ENCODE assay signal across 20 cellular contexts in genomic region chr3:126490619-126491018, GRCh38. TPM values are rescaled to one million over a fixed set of nuclear protein-coding genes. Genes with fewer than 3 reads are reported as not detected.
DNase-seq lines count a peak whose midpoint lies in the region; ATAC-seq and TF ChIP-seq lines count a peak whose summit lies in the region.
"Had no signal": no experiment of that assay in that cellular context is flagged by ENCODE, and none has a peak within 500 bp of the region (broad histone marks: within the 10 kb centered on the region; RNA-seq: fewer than 3 reads in every experiment).

No MANE protein-coding gene starts in this region.

- no peaks in the 10 kb centered on the region for H3K9me2 ChIP-seq in OCI-LY1 (ENCODE audit: low read depth, low read length)

- no peak overlapping the region for H3K9ac ChIP-seq in OCI-LY1 (ENCODE audit: low read length)

- no peak overlapping the region for H3K4me2 ChIP-seq in OCI-LY1 (ENCODE audit: low read length)

- no peak overlapping the region for H3K27ac Mint-ChIP-seq in endothelial cell (ENCODE audit: unreplicated experiment)
- H3K27ac Mint-ChIP-seq: activated CD4-positive, alpha-beta memory T cell treated with anti-CD3 and anti-CD28 coated beads, Interleukin-2, amount 10 ng/mL, durations not matched to agents 7 days and 5 days; stimulated activated effector memory CD8-positive, alpha-beta T cell treated with anti-CD3 and anti-CD28 coated beads, Interleukin-12 subunit alpha, Interleukin-12 subunit beta, amount 100 ng/mL, for 72 hours had no signal

- intact Hi-C loops in Right ventricle myocardium superior (cut with DNase I), result no loop called here
- intact Hi-C loops in left cardiac atrium (cut with DNase I), result no loop called here
- intact Hi-C loops in aorta (cut with DNase I), result no loop called here

- peaks cover 14% of the 10 kb centered on the region for H3K4me1 Mint-ChIP-seq in endothelial cell (ENCODE audit: unreplicated experiment)

- H3K79me2 ChIP-seq in OCI-LY1 (ENCODE audit: insufficient read depth, low read length), result no peaks in the 10 kb centered on the region

- no peak overlapping the region for H2AFZ ChIP-seq in OCI-LY1 (ENCODE audit: low read length)

- H3K27ac ChIP-seq in OCI-LY1 (ENCODE audit: low read depth, low read length, poor library complexity, severe bottlenecking), result no peak overlapping the region
- H3K27ac ChIP-seq in aorta (ENCODE audit: low read depth in 1 of 2, low read length in 2 of 2), result no peak overlapping the region
- H3K27ac ChIP-seq: thoracic aorta had no signal

- peaks cover 10% of the 10 kb centered on the region for H3K27me3 Mint-ChIP-seq in endothelial cell (ENCODE audit: unreplicated experiment)
- H3K27me3 Mint-ChIP-seq: activated CD4-positive, alpha-beta memory T cell treated with anti-CD3 and anti-CD28 coated beads, Interleukin-2, amount 10 ng/mL, durations not matched to agents 7 days and 5 days had no signal

- H4K20me1 ChIP-seq in OCI-LY1 (ENCODE audit: insufficient read depth, low read length), result no peaks in the 10 kb centered on the region

- DNase-seq in Right ventricle myocardium superior, result peak; percentile 4
- DNase-seq in left cardiac atrium, result no peak
- peak; percentile 67 for DNase-seq in iPS-NIHi11 (ENCODE audit: low spot score)
- DNase-seq in endothelial cell (ENCODE audit: low spot score), result no peak
- DNase-seq in hepatic stellate cell (ENCODE audit: low spot score), result no peak
- DNase-seq in aorta, result no peak
- DNase-seq in GM03348 (ENCODE audit: low spot score), result no peak
- DNase-seq: activated CD4-positive, alpha-beta memory T cell treated with anti-CD3 and anti-CD28 coated beads, Interleukin-2, amount 10 ng/mL, durations not matched to agents 7 days and 5 days; activated naive CD4-positive, alpha-beta T cell treated with Interleukin-2 at 50 U/mL for 16 hours; cerebellar nuclear complex; effector CD8-positive, alpha-beta T cell; NCI-H1436 had no signal

- no peak overlapping the region for H3K4me3 Mint-ChIP-seq in endothelial cell (ENCODE audit: unreplicated experiment)
- H3K4me3 Mint-ChIP-seq: activated CD4-positive, alpha-beta memory T cell treated with anti-CD3 and anti-CD28 coated beads, Interleukin-2, amount 10 ng/mL, durations not matched to agents 7 days and 5 days; stimulated activated effector memory CD8-positive, alpha-beta T cell treated with anti-CD3 and anti-CD28 coated beads, Interleukin-12 subunit alpha, Interleukin-12 subunit beta, amount 100 ng/mL, for 72 hours had no signal

- TF ChIP-seq CTCF in OCI-LY1 (IDR thresholded peaks at IDR 0.05; ENCODE audit: low read length) (peak; percentile 29; the same call in 1 of the 2 replicates), endothelial cell (IDR thresholded peaks at IDR 0.05; ENCODE audit: unreplicated experiment) (no peak)

- H3K36me3 Mint-ChIP-seq in endothelial cell (ENCODE audit: low read depth, unreplicated experiment), result no peaks in the 10 kb centered on the region
- H3K36me3 Mint-ChIP-seq: stimulated activated effector memory CD8-positive, alpha-beta T cell treated with anti-CD3 and anti-CD28 coated beads, Interleukin-12 subunit alpha, Interleukin-12 subunit beta, amount 100 ng/mL, for 72 hours had no signal

- no peak for ATAC-seq in Right ventricle myocardium superior (ENCODE audit: poor library complexity)
- ATAC-seq in left cardiac atrium, result no peak
- no peak for ATAC-seq in aorta (ENCODE audit: low FRiP score)
- ATAC-seq: Right ventricle myocardium inferior; sciatic nerve; stimulated activated effector memory CD8-positive, alpha-beta T cell treated with anti-CD3 and anti-CD28 coated beads, Interleukin-12 subunit alpha, Interleukin-12 subunit beta, amount 100 ng/mL, for 72 hours had no signal

- H3K9me3 Mint-ChIP-seq in endothelial cell (ENCODE audit: unreplicated experiment), result no peaks in the 10 kb centered on the region
- H3K9me3 Mint-ChIP-seq: activated CD4-positive, alpha-beta memory T cell treated with anti-CD3 and anti-CD28 coated beads, Interleukin-2, amount 10 ng/mL, durations not matched to agents 7 days and 5 days; stimulated activated effector memory CD8-positive, alpha-beta T cell treated with anti-CD3 and anti-CD28 coated beads, Interleukin-12 subunit alpha, Interleukin-12 subunit beta, amount 100 ng/mL, for 72 hours had no signal

- H3K27me3 ChIP-seq in OCI-LY1 (ENCODE audit: insufficient read depth, low read length) (peaks cover 7% of the 10 kb centered on the region), aorta (ENCODE audit: control insufficient read depth in 1 of 2, insufficient read depth in 2 of 2, low read length in 1 of 2) (no peaks in the 10 kb centered on the region)

- H3F3A ChIP-seq in OCI-LY1 (ENCODE audit: insufficient read depth, low read length), result no peaks in the 10 kb centered on the region

- no peaks in the 10 kb centered on the region for H3K9me3 ChIP-seq in OCI-LY1 (ENCODE audit: low read length)
- no peaks in the 10 kb centered on the region for H3K9me3 ChIP-seq in aorta (ENCODE audit: control insufficient read depth, low read length)
- H3K9me3 ChIP-seq: thoracic aorta had no signal

- H3K4me3 ChIP-seq in OCI-LY1 (ENCODE audit: low read depth, low read length, poor library complexity, severe bottlenecking) (no peak overlapping the region), aorta (ENCODE audit: low read length in 2 of 2) (no peak overlapping the region)
- H3K4me3 ChIP-seq: thoracic aorta had no signal

- no peaks in the 10 kb centered on the region for H3K36me3 ChIP-seq in OCI-LY1 (ENCODE audit: insufficient read depth, low read length)
- H3K36me3 ChIP-seq in aorta (ENCODE audit: control insufficient read depth in 1 of 2, insufficient read depth in 2 of 2, low read length in 1 of 2), result no peaks in the 10 kb centered on the region
- H3K36me3 ChIP-seq: thoracic aorta had no signal

- H3K4me1 ChIP-seq in OCI-LY1 (ENCODE audit: insufficient read depth, low read length, severe bottlenecking) (no peaks in the 10 kb centered on the region), aorta (ENCODE audit: control insufficient read depth in 1 of 2, insufficient read depth in 2 of 2, low read length in 2 of 2) (no peaks in the 10 kb centered on the region)

- 90 to 91% methylated on average over 6 of the region's 6 CpGs for WGBS in aorta, 2 donors

RNA-seq across cellular contexts. Expression of gene ZXDC, which starts 14.9 kb away (rescaled TPM):
- total RNA-seq in Right ventricle myocardium superior (16.1 TPM), left cardiac atrium (10 to 100 TPM; 15.7 to 20.7 TPM), endothelial cell (ENCODE audit: unreplicated experiment) (25.4 TPM), aorta (10 to 100 TPM; 35.7 to 37.5 TPM)
- polyA plus RNA-seq in aorta, result 10 to 100 TPM in 1 of 2 donors, 1 to 10 TPM in 1; 4.4 to 15.9 TPM

RNA-seq across cellular contexts. Expression of gene UROC1, which starts 27.0 kb away (rescaled TPM):
- total RNA-seq in Right ventricle myocardium superior (not detected), left cardiac atrium (not detected), endothelial cell (ENCODE audit: unreplicated experiment) (not detected), aorta (not detected)
- not detected for polyA plus RNA-seq in aorta
- total RNA-seq: activated CD4-positive, alpha-beta memory T cell treated with anti-CD3 and anti-CD28 coated beads, Interleukin-2, amount 10 ng/mL, durations not matched to agents 7 days and 5 days; lung microvascular endothelial cell; myocyte; osteoblast; Right ventricle myocardium inferior; sciatic nerve; thoracic aorta had no signal

RNA-seq across cellular contexts. Expression of gene CHST13, which starts 33.3 kb away (rescaled TPM):
- total RNA-seq in Right ventricle myocardium superior (0.11 TPM), left cardiac atrium (under 1 TPM; 0.60 to 0.74 TPM), endothelial cell (ENCODE audit: unreplicated experiment) (not detected), aorta (under 1 TPM; 0.33 to 0.55 TPM)
- polyA plus RNA-seq in aorta, result not detected
- total RNA-seq: activated CD4-positive, alpha-beta memory T cell treated with anti-CD3 and anti-CD28 coated beads, Interleukin-2, amount 10 ng/mL, durations not matched to agents 7 days and 5 days; lung microvascular endothelial cell; myocyte; thoracic aorta had no signal

Comparison
In these comparisons a context has a peak if more than half of its experiments do, and no peak if none do; other contexts are left out.
1. DNase-seq: peak in Right ventricle myocardium superior (single experiment) and iPS-NIHi11 (single experiment); none in left cardiac atrium (single experiment), endothelial cell (single experiment), hepatic stellate cell (single experiment), aorta (0 of 2) and GM03348 (single experiment).